In genomic region chr15:87704276-87704675, GRCh38 we compare ENCODE assay signal across 2 cellular contexts.
TF ChIP-seq lines count a peak whose summit lies in the region.

No MANE protein-coding gene starts in this region.

TF ChIP-seq in GM23338, 12 proteins besides CTCF, POLR2A, EP300 and RAD21 (continued from another document):
- TF ChIP-seq REST (IDR thresholded peaks at IDR 0.05; ENCODE audit: unreplicated experiment) (no peak), CREB1 (CRISPR knock-in tag; IDR thresholded peaks at IDR 0.05; ENCODE audit: low read depth) (no peak), ZNF331 (CRISPR knock-in tag; IDR thresholded peaks at IDR 0.05; ENCODE audit: low read depth) (no peak), ZNF462 (CRISPR knock-in tag; IDR thresholded peaks at IDR 0.05) (no peak), ETS1 (IDR thresholded peaks at IDR 0.05) (no peak), JUNB (IDR thresholded peaks at IDR 0.05; ENCODE audit: unreplicated experiment) (no peak), EZH2phosphoT487 (IDR thresholded peaks at IDR 0.05; ENCODE audit: unreplicated experiment) (no peak)

TF ChIP-seq in WTC11, 78 proteins besides CTCF, POLR2A, EP300 and RAD21 (continued from another document):
- TF ChIP-seq ZNF425 (CRISPR knock-in tag; conservative IDR thresholded peaks at IDR 0.05) (no peak), SOX15 (CRISPR knock-in tag; IDR thresholded peaks at IDR 0.05) (no peak), USF1 (CRISPR knock-in tag; IDR thresholded peaks at IDR 0.05) (no peak), ATF2 (CRISPR knock-in tag; IDR thresholded peaks at IDR 0.05; ENCODE audit: borderline replicate concordance, low read depth) (no peak), TEAD1 (CRISPR knock-in tag; IDR thresholded peaks at IDR 0.05) (no peak), STAT6 (CRISPR knock-in tag; conservative IDR thresholded peaks at IDR 0.05; ENCODE audit: low read depth) (no peak), USF2 (CRISPR knock-in tag; IDR thresholded peaks at IDR 0.05) (no peak), ZSCAN18 (CRISPR knock-in tag; IDR thresholded peaks at IDR 0.05) (no peak), JUN (CRISPR knock-in tag; IDR thresholded peaks at IDR 0.05) (no peak), GRHL2 (CRISPR knock-in tag; IDR thresholded peaks at IDR 0.05; ENCODE audit: insufficient replicate concordance, severe bottlenecking) (no peak), CREM (CRISPR knock-in tag; IDR thresholded peaks at IDR 0.05) (no peak), RORB (CRISPR knock-in tag; IDR thresholded peaks at IDR 0.05) (no peak), IRF2 (CRISPR knock-in tag; IDR thresholded peaks at IDR 0.05; ENCODE audit: borderline replicate concordance, low read depth) (no peak), IRF1 (CRISPR knock-in tag; IDR thresholded peaks at IDR 0.05) (no peak), ZNF671 (CRISPR knock-in tag; IDR thresholded peaks at IDR 0.05) (no peak)
